Comparison of ENCODE assay signal across 10 cellular contexts in the genomic region with DNA sequence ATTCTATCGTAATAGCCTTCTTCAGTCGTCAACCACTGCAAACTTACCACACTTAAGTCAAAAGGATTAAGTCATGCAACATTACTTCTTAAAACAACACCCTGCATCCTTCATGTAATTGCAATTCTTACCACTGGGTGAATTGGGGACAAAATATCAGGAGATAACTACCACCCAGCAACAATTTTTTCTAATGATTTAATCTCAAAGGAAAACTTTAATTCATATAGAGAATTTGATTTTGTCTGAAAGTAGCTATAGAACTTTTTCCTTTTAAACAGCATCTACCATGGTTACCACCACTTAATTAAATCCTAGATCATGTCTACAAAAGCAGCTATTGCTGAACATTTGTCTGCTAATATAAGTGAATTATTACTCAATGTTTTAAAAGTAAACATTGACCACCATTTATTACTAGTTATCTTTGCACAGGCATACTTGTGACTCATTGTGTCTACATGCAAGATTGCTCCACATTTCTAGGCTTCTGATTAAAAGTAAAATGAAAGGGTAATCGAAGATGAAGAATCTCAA. TPM values are rescaled to one million over a fixed set of nuclear protein-coding genes. Genes with fewer than 3 reads are reported as not detected.
DNase-seq lines count a peak whose midpoint lies in the region; ATAC-seq and TF ChIP-seq lines count a peak whose summit lies in the region.
"Had no signal": no experiment of that assay in that cellular context is flagged by ENCODE, and none has a peak within 500 bp of the region (broad histone marks: within the 10 kb centered on the region; RNA-seq: fewer than 3 reads in every experiment).

No MANE protein-coding gene starts in this region.

- ATAC-seq in GM19463 (IDR thresholded peaks at IDR 0.05; ENCODE audit: unreplicated experiment) (no peak), HG03457 (IDR thresholded peaks at IDR 0.05; ENCODE audit: unreplicated experiment) (no peak), HG02763 (IDR thresholded peaks at IDR 0.05; ENCODE audit: unreplicated experiment) (no peak)

- H3K9me3 ChIP-seq in endodermal cell (ENCODE audit: control insufficient read depth, low read length), result no peaks in the 10 kb centered on the region

- H3K27me3 ChIP-seq in endodermal cell (ENCODE audit: control insufficient read depth, insufficient read depth, low read length, poor library complexity, severe bottlenecking), result no peaks in the 10 kb centered on the region

- H3K9ac ChIP-seq in endodermal cell (ENCODE audit: extremely low read depth, low read length, poor library complexity, severe bottlenecking), result no peak overlapping the region

- H3K4me1 ChIP-seq in endodermal cell (ENCODE audit: control insufficient read depth, insufficient read depth, low read length), result no peaks in the 10 kb centered on the region

- WGBS in endodermal cell (ENCODE audit: insufficient coverage in 1 of 2, insufficient read length in 1 of 2), 2 experiments, result 69 to 82% methylated on average over 3 of the region's 3 CpGs

- H3K4me3 ChIP-seq in NB4 (ENCODE audit: low read depth, low read length) (no peak overlapping the region), endodermal cell (ENCODE audit: low read length) (no peak overlapping the region)

- TF ChIP-seq CTCF in NB4 (IDR thresholded peaks at IDR 0.05; ENCODE audit: low read depth, low read length) (peak; percentile 31), endodermal cell (conservative IDR thresholded peaks at IDR 0.05) (peak; percentile 75), osteocyte (IDR thresholded peaks at IDR 0.05) (peak; percentile 57)

- H3K27me3 Mint-ChIP-seq in endodermal cell (ENCODE audit: insufficient read depth) (peaks cover 2% of the 10 kb centered on the region), osteocyte (ENCODE audit: unreplicated experiment) (no peaks in the 10 kb centered on the region)

- H3K27ac ChIP-seq in endodermal cell (ENCODE audit: low read depth, low read length), result no peak overlapping the region

- no peak overlapping the region for H3K27ac Mint-ChIP-seq in endodermal cell
- H3K27ac Mint-ChIP-seq in osteocyte (ENCODE audit: unreplicated experiment), result peak overlapping the region; percentile 74

- DNase-seq in EH (ENCODE audit: low read depth), result peak; percentile 77
- DNase-seq in NB4 (ENCODE audit: low read depth), result peak; percentile 42
- DNase-seq in endodermal cell, result no peak
- DNase-seq in osteocyte (ENCODE audit: extremely low spot score, unreplicated experiment), result no peak
- no peak for DNase-seq in activated CD4-positive, alpha-beta T cell treated with anti-CD3 and anti-CD28 coated beads for 4 hours
- DNase-seq: left cardiac atrium, substantia nigra had no signal

- TF ChIP-seq POLR2A in NB4 (IDR thresholded peaks at IDR 0.05; ENCODE audit: extremely low read depth, insufficient read length), result no peak

- H3K4me3 Mint-ChIP-seq in endodermal cell (no peak overlapping the region), osteocyte (ENCODE audit: unreplicated experiment) (peak overlapping the region; percentile 29)

- H3K36me3 ChIP-seq in endodermal cell (ENCODE audit: control insufficient read depth, insufficient read depth, low read length), result no peaks in the 10 kb centered on the region

- H3K36me3 Mint-ChIP-seq in endodermal cell (ENCODE audit: low read depth), result no peaks in the 10 kb centered on the region
- H3K36me3 Mint-ChIP-seq in osteocyte (ENCODE audit: unreplicated experiment), result peaks cover 7% of the 10 kb centered on the region

- H3K9me3 Mint-ChIP-seq in endodermal cell, result no peaks in the 10 kb centered on the region
- H3K9me3 Mint-ChIP-seq in osteocyte (ENCODE audit: unreplicated experiment), result no peaks in the 10 kb centered on the region

- peaks cover 5% of the 10 kb centered on the region for H3K4me1 Mint-ChIP-seq in endodermal cell
- peaks cover 42% of the 10 kb centered on the region for H3K4me1 Mint-ChIP-seq in osteocyte (ENCODE audit: unreplicated experiment)

RNA-seq across cellular contexts. Expression of a gene that starts 10.5 kb away (rescaled TPM):
- 10 to 100 TPM in 1 of 2 donors, 1 to 10 TPM in 1; 5.5 to 12.2 TPM for total RNA-seq in endodermal cell
- polyA plus RNA-seq in endodermal cell (2013, experiment 1 of 2), result 53.5 TPM
- polyA plus RNA-seq in endodermal cell (2013, experiment 2 of 2), result 49.5 TPM
- total RNA-seq in osteocyte, result 19.5 and 20.6 TPM in 2 replicates

Comparison
In these comparisons a context has a peak if more than half of its experiments do, and no peak if none do; other contexts are left out.
1. DNase-seq: peak in EH (single experiment) and NB4 (single experiment); none in endodermal cell (single experiment), osteocyte (single experiment) and activated CD4-positive, alpha-beta T cell treated with anti-CD3 and anti-CD28 coated beads for 4 hours (0 of 2).
2. Peak in every context shown above with its lines, with median percentiles within 50 percentile points of each other: CTCF ChIP-seq.